13 cellular contexts compared by ENCODE assay signal in genomic region chr2:100141906-100142305, GRCh38. TPM values are rescaled to one million over a fixed set of nuclear protein-coding genes. Genes with fewer than 3 reads are reported as not detected.
DNase-seq lines count a peak whose midpoint lies in the region; ATAC-seq and TF ChIP-seq lines count a peak whose summit lies in the region.
"Had no signal": no experiment of that assay in that cellular context is flagged by ENCODE, and none has a peak within 500 bp of the region (broad histone marks: within the 10 kb centered on the region; RNA-seq: fewer than 3 reads in every experiment).

No MANE protein-coding gene starts in this region.

- TF ChIP-seq CTCF in DND-41 (IDR thresholded peaks at IDR 0.05; ENCODE audit: borderline replicate concordance, extremely low read depth, low read length, poor library complexity, severe bottlenecking) (no peak), NB4 (IDR thresholded peaks at IDR 0.05; ENCODE audit: low read depth, low read length) (no peak), Caco-2 (IDR thresholded peaks at IDR 0.05; ENCODE audit: insufficient read depth in 1 of 2, low read depth in 1 of 2, low read length in 1 of 2, severe bottlenecking in 1 of 2, unreplicated experiment in 1 of 2) (no peak), transverse colon (IDR thresholded peaks at IDR 0.05) (no peak)

- no peak for TF ChIP-seq EP300 in transverse colon (IDR thresholded peaks at IDR 0.05; ENCODE audit: low read depth)

- peak overlapping the region in 3 of 6 donors; percentile 25 to 88 (median 76) for H3K27ac Mint-ChIP-seq in immature natural killer cell
- no peak overlapping the region for H3K27ac Mint-ChIP-seq in Caco-2 (ENCODE audit: unreplicated experiment)

- H2AFZ ChIP-seq in DND-41 (ENCODE audit: low read depth, low read length): peak overlapping the region; percentile 78

- peaks cover 72% of the 10 kb centered on the region for H3K4me1 ChIP-seq in DND-41 (ENCODE audit: insufficient read depth, low read length)
- H3K4me1 ChIP-seq in Caco-2: no peaks in the 10 kb centered on the region
- H3K4me1 ChIP-seq in transverse colon: no peaks in the 10 kb centered on the region
- H3K4me1 ChIP-seq: prostate gland had no signal

- no peaks in the 10 kb centered on the region for H3K27me3 ChIP-seq in DND-41 (ENCODE audit: insufficient read depth, low read length, poor library complexity)
- no peaks in the 10 kb centered on the region for H3K27me3 ChIP-seq in Caco-2 (replicated peaks; ENCODE audit: control insufficient read depth, insufficient read depth, low read length)
- H3K27me3 ChIP-seq in transverse colon: no peaks in the 10 kb centered on the region

- H3K9me3 ChIP-seq in DND-41 (ENCODE audit: insufficient read depth, low read length, severe bottlenecking) (no peaks in the 10 kb centered on the region), Caco-2 (no peaks in the 10 kb centered on the region), transverse colon (no peaks in the 10 kb centered on the region)
- H3K9me3 ChIP-seq: prostate gland had no signal

- WGBS in transverse colon (ENCODE audit: low coverage in 1 of 2), 2 donors: 60 to 82% methylated on average over 1 to 3 of the region's 3 CpGs

- H3K36me3 ChIP-seq in DND-41 (ENCODE audit: insufficient read depth, low read length) (no peaks in the 10 kb centered on the region; the same call in 1 of the 2 replicates), Caco-2 (ENCODE audit: control insufficient read depth, insufficient read depth, low read length) (no peaks in the 10 kb centered on the region), transverse colon (no peaks in the 10 kb centered on the region)
- H3K36me3 ChIP-seq: prostate gland had no signal

- H3K27ac ChIP-seq in DND-41 (ENCODE audit: low read length) (peak overlapping the region; percentile 94), transverse colon (no peak overlapping the region)
- H3K27ac ChIP-seq: prostate gland had no signal

- H3K36me3 Mint-ChIP-seq in immature natural killer cell: peaks cover 0 to 3% (median 3%) of the 10 kb centered on the region in 3 donors
- H3K36me3 Mint-ChIP-seq in Caco-2 (ENCODE audit: insufficient read depth, unreplicated experiment): no peaks in the 10 kb centered on the region

- TF ChIP-seq POLR2A in NB4 (IDR thresholded peaks at IDR 0.05; ENCODE audit: extremely low read depth, insufficient read length) (no peak), transverse colon (IDR thresholded peaks at IDR 0.05) (no peak)

- ATAC-seq in DND-41 (ENCODE audit: insufficient read depth, low read depth) (no peak), GM18909 (IDR thresholded peaks at IDR 0.05; ENCODE audit: poor library complexity, unreplicated experiment) (peak; percentile 8), GM19023 (IDR thresholded peaks at IDR 0.05; ENCODE audit: unreplicated experiment) (no peak)

- peaks cover 34 to 60% of the 10 kb centered on the region in 2 donors for H3K4me1 Mint-ChIP-seq in immature natural killer cell
- H3K4me1 Mint-ChIP-seq in Caco-2 (ENCODE audit: low read depth, unreplicated experiment): no peaks in the 10 kb centered on the region

- intact Hi-C loops in Caco-2 (cut with micrococcal nuclease; ENCODE audit: unreplicated experiment): no loop called here
- intact Hi-C loops in transverse colon (cut with DNase I; ENCODE audit: low total_unique reads): no loop called here

- POLR2A ChIA-PET in Caco-2 (lab: Charles Lee): no interaction called here

- H3K27me3 Mint-ChIP-seq in immature natural killer cell (ENCODE audit: low read depth in 3 of 3): peaks cover 10 to 23% (median 13%) of the 10 kb centered on the region in 3 donors
- H3K27me3 Mint-ChIP-seq in Caco-2 (ENCODE audit: insufficient read depth, unreplicated experiment): peaks cover 7% of the 10 kb centered on the region

- H3K4me2 ChIP-seq in DND-41 (ENCODE audit: insufficient read depth, low read length): peak overlapping the region; percentile 61

- H3K79me2 ChIP-seq in DND-41 (ENCODE audit: insufficient read depth, low read length): peaks cover 51% of the 10 kb centered on the region

- no peak for DNase-seq in DND-41
- peak; percentile 7 for DNase-seq in NB4 (ENCODE audit: low read depth)
- no peak for DNase-seq in immature natural killer cell
- DNase-seq in stimulated activated CD4-positive, alpha-beta T cell treated with anti-CD3 and anti-CD28 coated beads, Interleukin-2, amount 100 ng/mL, for 48 hours: no peak
- DNase-seq in Caco-2: no peak
- no peak for DNase-seq in transverse colon
- DNase-seq: DMS53, mesendoderm, NCI-H1694 had no signal

- H3K4me3 Mint-ChIP-seq in immature natural killer cell (peak overlapping the region; percentile 74 to 91 (median 83)), Caco-2 (ENCODE audit: unreplicated experiment) (no peak overlapping the region)

- H3K9me3 Mint-ChIP-seq in immature natural killer cell: peaks cover 0 to 2% (median 0%) of the 10 kb centered on the region in 6 donors
- no peaks in the 10 kb centered on the region for H3K9me3 Mint-ChIP-seq in Caco-2 (ENCODE audit: unreplicated experiment)

- H4K20me1 ChIP-seq in DND-41 (ENCODE audit: insufficient read depth, low read length): peaks cover 6% of the 10 kb centered on the region

- no TSS peak for BruUV-seq in Caco-2 (replicated peaks; lab: Mats Ljungman, UMichigan)

- H3K4me3 ChIP-seq in DND-41 (ENCODE audit: low read depth in 1 of 2, low read length in 2 of 2): peak overlapping the region; percentile 18 to 63; a peak in 3 of 4 replicates
- H3K4me3 ChIP-seq in NB4 (ENCODE audit: low read depth, low read length): peak overlapping the region; percentile 15
- no peak overlapping the region for H3K4me3 ChIP-seq in Caco-2 (ENCODE audit: low read depth, low read length)
- H3K4me3 ChIP-seq in transverse colon: peak overlapping the region in 1 of 4 donors; percentile 19
- H3K4me3 ChIP-seq: prostate gland had no signal

- CTCF ChIA-PET in Caco-2 (lab: Charles Lee): no interaction called here

- peak overlapping the region; percentile 65 for H3K9ac ChIP-seq in DND-41 (ENCODE audit: low read depth, low read length)

- in situ Hi-C loops in transverse colon (cut with MboI; ENCODE audit: low pct_ligation_motif_present in 1 of 4, low pct_unique_long_range_greater_than_20kb in 1 of 4, low sequenced_read_pairs in 3 of 4): no loop called here

RNA-seq across cellular contexts. Expression of gene AFF3, which starts 0.5 kb away (rescaled TPM):
- polyA plus RNA-seq in immature natural killer cell: 1 to 10 TPM; 1.4 to 7.4 (median 3.8) TPM
- total RNA-seq in Caco-2 (2022) (0.05 and 0.19 TPM in 2 replicates), transverse colon (10 to 100 TPM in 2 of 4 donors, 1 to 10 TPM in 2; 9.0 to 20.2 (median 14.5) TPM)
- total RNA-seq: bronchial epithelial cell had no signal
